ENCODE assay signal across 15 cellular contexts in the genomic region with DNA sequence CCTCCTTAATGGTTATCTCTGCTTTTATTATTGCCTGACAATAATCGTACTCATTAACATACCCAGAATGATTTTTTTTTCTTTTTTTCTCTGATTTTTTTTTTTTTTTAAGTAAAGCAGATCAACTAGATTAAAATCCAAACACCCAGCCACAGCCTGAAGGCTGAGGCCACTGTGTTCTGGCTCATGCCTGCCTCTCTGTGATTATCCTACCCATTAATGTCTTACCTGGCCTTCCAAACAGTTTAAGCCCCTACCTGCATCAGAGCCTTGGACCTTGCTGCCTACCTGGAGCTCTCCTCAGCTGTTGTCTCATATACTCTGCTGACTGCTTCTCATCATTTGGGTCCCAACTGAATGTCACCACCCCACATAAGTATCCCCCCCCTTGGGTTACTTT. TPM values are rescaled to one million over a fixed set of nuclear protein-coding genes. Genes with fewer than 3 reads are reported as not detected.
A peak's percentile ranks its signal among the peaks of the same experiment; 100 is the strongest.
DNase-seq lines count a peak whose midpoint lies in the region; ATAC-seq and TF ChIP-seq lines count a peak whose summit lies in the region.
"Had no signal": no experiment of that assay in that cellular context is flagged by ENCODE, and none has a peak within 500 bp of the region (broad histone marks: within the 10 kb centered on the region; RNA-seq: fewer than 3 reads in every experiment).

No MANE protein-coding gene starts in this region.

- H3K56ac ChIP-seq in IMR-90 (ENCODE audit: extremely low read depth, insufficient read depth, low read length), result peak overlapping the region; percentile 13; the same call in 1 of the 2 replicates

- BruUV-seq in IMR-90 (replicated peaks; lab: Mats Ljungman, UMichigan), result no TSS peak

- H3K36me3 ChIP-seq in IMR-90 (ENCODE audit: control insufficient read depth, insufficient read depth, low read length), result no peaks in the 10 kb centered on the region
- H3K36me3 ChIP-seq in osteoblast (ENCODE audit: insufficient read depth, low read length), result no peaks in the 10 kb centered on the region
- H3K36me3 ChIP-seq in upper lobe of left lung, result no peaks in the 10 kb centered on the region
- H3K36me3 ChIP-seq in esophagus squamous epithelium, result no peaks in the 10 kb centered on the region
- H3K36me3 ChIP-seq: BLaER1, brain microvascular endothelial cell, HAP-1 had no signal

- peak overlapping the region; percentile 93; the same call in 1 of the 2 replicates for H2BK120ac ChIP-seq in IMR-90 (ENCODE audit: low read depth, low read length)

- peak overlapping the region; percentile 85 for H3K18ac ChIP-seq in IMR-90 (ENCODE audit: low read depth, low read length)

- peak; percentile 30 for ATAC-seq in IMR-90 (ENCODE audit: low read depth)
- peak; percentile 10 to 35 for ATAC-seq in upper lobe of left lung (ENCODE audit: low FRiP score in 2 of 2)
- ATAC-seq in GM19397 (IDR thresholded peaks at IDR 0.05; ENCODE audit: unreplicated experiment), result no peak
- ATAC-seq: stimulated activated naive CD8-positive, alpha-beta T cell treated with anti-CD3 and anti-CD28 coated beads, Interleukin-15, Interleukin-2, amounts not matched to agents 100 U/mL and 50 U/mL, for 24 hours had no signal

- H3K9me3 ChIP-seq in IMR-90 (ENCODE audit: control insufficient read depth, insufficient read depth, low read length), result no peaks in the 10 kb centered on the region
- H3K9me3 ChIP-seq in osteoblast (ENCODE audit: low read depth, low read length), result no peaks in the 10 kb centered on the region
- H3K9me3 ChIP-seq in upper lobe of left lung, result no peaks in the 10 kb centered on the region
- no peaks in the 10 kb centered on the region for H3K9me3 ChIP-seq in esophagus squamous epithelium
- H3K9me3 ChIP-seq: BLaER1, HAP-1 had no signal

- H4K20me1 ChIP-seq in IMR-90 (ENCODE audit: insufficient read depth, low read length) (no peaks in the 10 kb centered on the region), osteoblast (ENCODE audit: insufficient read depth, low read length) (no peaks in the 10 kb centered on the region)
- H4K20me1 ChIP-seq: BLaER1 had no signal

- intact Hi-C loops in IMR-90 (cut with micrococcal nuclease) (no loop called here), esophagus squamous epithelium (cut with DNase I) (no loop called here)

- TF ChIP-seq RAD21 in IMR-90 (IDR thresholded peaks at IDR 0.05; ENCODE audit: low read length), result no peak

- WGBS in IMR-90 (ENCODE audit: extremely low coverage in 2 of 2, insufficient read length in 1 of 2), 2 experiments, result no CpG with 5 or more reads among the region's 1 CpG
- 33 to 35% methylated on average over 1 of the region's 1 CpG for WGBS in upper lobe of left lung, 2 donors
- 57 to 71% methylated on average over 1 of the region's 1 CpG for WGBS in esophagus squamous epithelium, 2 donors

- POLR2A ChIA-PET in IMR-90 (lab: Charles Lee; ENCODE audit: unreplicated experiment), result no interaction called here

- peak overlapping the region; percentile 69 for H3K9ac ChIP-seq in IMR-90 (ENCODE audit: low read depth, low read length)
- H3K9ac ChIP-seq: BLaER1 had no signal

- TF ChIP-seq EP300 in upper lobe of left lung (IDR thresholded peaks at IDR 0.05), result no peak

- no peak overlapping the region for H2AK9ac ChIP-seq in IMR-90 (replicated peaks; ENCODE audit: low read depth, low read length, poor library complexity)

- H2AFZ ChIP-seq in IMR-90 (replicated peaks; ENCODE audit: low read length, poor library complexity) (peak overlapping the region; percentile 71), osteoblast (ENCODE audit: low read length) (peak overlapping the region; percentile 57)

- TF ChIP-seq POLR2A in IMR-90 (IDR thresholded peaks at IDR 0.05; ENCODE audit: low read depth, low read length) (no peak), upper lobe of left lung (IDR thresholded peaks at IDR 0.05) (no peak), esophagus squamous epithelium (IDR thresholded peaks at IDR 0.05) (no peak)

- H3K14ac ChIP-seq in IMR-90 (replicated peaks; ENCODE audit: low read depth, low read length), result peak overlapping the region; percentile 81; the same call in 1 of the 2 replicates

- peak overlapping the region; percentile 40; the same call in 1 of the 2 replicates for H3K4me2 ChIP-seq in IMR-90 (ENCODE audit: low read depth, low read length)
- peak overlapping the region; percentile 31 for H3K4me2 ChIP-seq in osteoblast (ENCODE audit: insufficient read depth, low read length)
- H3K4me2 ChIP-seq: BLaER1 had no signal

- H3K4me3 ChIP-seq in IMR-90 (ENCODE audit: insufficient read depth, low read depth, low read length) (no peak overlapping the region), coronary artery (no peak overlapping the region), osteoblast (ENCODE audit: insufficient read depth, low read length) (no peak overlapping the region), upper lobe of left lung (no peak overlapping the region), esophagus squamous epithelium (no peak overlapping the region)
- H3K4me3 ChIP-seq: BLaER1, HAP-1 had no signal

- H3K79me1 ChIP-seq in IMR-90 (ENCODE audit: low read depth in 1 of 2, low read length in 2 of 2), result no peaks in the 10 kb centered on the region

- dilution Hi-C loops in IMR-90 (cut with HindIII; ENCODE audit: low sequenced_read_pairs, unreplicated experiment), result no loop called here

- H4K5ac ChIP-seq in IMR-90 (ENCODE audit: low read depth, low read length), result peak overlapping the region; percentile 88

- H3K27me3 ChIP-seq in IMR-90 (ENCODE audit: control insufficient read depth, insufficient read depth, low read length) (no peaks in the 10 kb centered on the region), osteoblast (ENCODE audit: insufficient read depth, low read length) (no peaks in the 10 kb centered on the region), upper lobe of left lung (no peaks in the 10 kb centered on the region), esophagus squamous epithelium (no peaks in the 10 kb centered on the region)
- H3K27me3 ChIP-seq: BLaER1, brain microvascular endothelial cell had no signal

- peak overlapping the region; percentile 73; the same call in 1 of the 2 replicates for H3K23ac ChIP-seq in IMR-90 (ENCODE audit: low read depth, low read length)

- peak overlapping the region; percentile 46 to 80; a peak in 3 of 4 replicates for H4K8ac ChIP-seq in IMR-90 (ENCODE audit: low read depth in 2 of 2, low read length in 2 of 2)

- peak overlapping the region; percentile 94 for H3K27ac ChIP-seq in IMR-90 (ENCODE audit: insufficient read depth, low read length)
- peak overlapping the region; percentile 80 to 81 for H3K27ac ChIP-seq in coronary artery
- peak overlapping the region; percentile 80 for H3K27ac ChIP-seq in osteoblast (ENCODE audit: low read depth, low read length)
- H3K27ac ChIP-seq in upper lobe of left lung, result peak overlapping the region; percentile 39 to 78 (median 57)
- peak overlapping the region in 1 of 4 donors; percentile 19 for H3K27ac ChIP-seq in esophagus squamous epithelium
- H3K27ac ChIP-seq: BLaER1, brain microvascular endothelial cell had no signal

- DNase-seq in IMR-90 (no peak), coronary artery (ENCODE audit: low spot score) (no peak), osteoblast (ENCODE audit: insufficient read length, low spot score, missing footprints) (no peak), upper lobe of left lung (no peak), esophagus squamous epithelium (lab: John Stamatoyannopoulos, UW) (no peak), NCI-H510A (lab: John Stamatoyannopoulos, UW) (no peak)
- DNase-seq: activated CD4-positive, alpha-beta T cell treated with anti-CD3 and anti-CD28 coated beads for 1 hour; hypothalamus; NCI-H187; posterior cingulate gyrus; stimulated activated naive CD8-positive, alpha-beta T cell treated with anti-CD3 and anti-CD28 coated beads, Interleukin-15, Interleukin-2, amounts not matched to agents 100 U/mL and 50 U/mL, for 24 hours had no signal

- CTCF ChIA-PET in IMR-90 (lab: Yijun Ruan, JAX), result interaction anchor here (0.6 kb wide), 2 partner anchors 22 to 61 kb away, joined by 3 read pairs; no protein-coding TSS in a partner anchor

- peak overlapping the region; percentile 64; the same call in 1 of the 2 replicates for H4K91ac ChIP-seq in IMR-90 (ENCODE audit: insufficient read depth, low read depth, low read length)

- peak overlapping the region; percentile 96 for H2AK5ac ChIP-seq in IMR-90 (ENCODE audit: low read depth, low read length)

- H2BK5ac ChIP-seq in IMR-90 (ENCODE audit: low read depth, low read length, poor library complexity, severe bottlenecking), result peak overlapping the region; percentile 69

- in situ Hi-C loops in IMR-90 (cut with MboI; ENCODE audit: low sequenced_read_pairs), result no loop called here

- peak overlapping the region; percentile 93; the same call in 2 of the 3 replicates for H2BK15ac ChIP-seq in IMR-90 (ENCODE audit: low read depth, low read length)

- peaks cover 12% of the 10 kb centered on the region for H3K9me1 ChIP-seq in IMR-90 (ENCODE audit: insufficient read depth, low read length)

- H3K79me2 ChIP-seq in osteoblast (ENCODE audit: insufficient read depth, low read length), result no peaks in the 10 kb centered on the region

- H3K4me1 ChIP-seq in IMR-90 (ENCODE audit: control insufficient read depth, insufficient read depth, low read length) (peaks cover 13% of the 10 kb centered on the region), osteoblast (ENCODE audit: insufficient read depth, low read length) (peaks cover 33% of the 10 kb centered on the region), upper lobe of left lung (peaks cover 23 to 46% (median 32%) of the 10 kb centered on the region in 4 donors), esophagus squamous epithelium (peaks cover 0 to 5% (median 4%) of the 10 kb centered on the region in 3 donors)

- H3K4ac ChIP-seq in IMR-90 (ENCODE audit: low read depth, low read length), result peak overlapping the region; percentile 77

- peak overlapping the region; percentile 93 for H2BK20ac ChIP-seq in IMR-90 (ENCODE audit: low read depth, low read length)

- TF ChIP-seq CTCF in IMR-90 (conservative IDR thresholded peaks at IDR 0.05; ENCODE audit: low read depth, low read length), result no peak
- no peak for TF ChIP-seq CTCF in coronary artery (IDR thresholded peaks at IDR 0.05)
- no peak for TF ChIP-seq CTCF in osteoblast (IDR thresholded peaks at IDR 0.05; ENCODE audit: extremely low read depth, low read depth, low read length)
- no peak for TF ChIP-seq CTCF in upper lobe of left lung (IDR thresholded peaks at IDR 0.05)
- TF ChIP-seq CTCF in esophagus squamous epithelium (IDR thresholded peaks at IDR 0.05), result no peak

RNA-seq across cellular contexts. Expression of gene TMED10, which starts 6.8 kb away (rescaled TPM):
- total RNA-seq in IMR-90 (2012; rRNA removed), result 327 and 441 TPM in 2 replicates
- 244 and 254 TPM in 2 replicates for polyA plus RNA-seq in IMR-90 (2012; rRNA removed)
- 142 and 290 TPM in 2 replicates for polyA plus RNA-seq in IMR-90 (2012; cell fraction: cytosol; rRNA removed)
- 69.6 and 90.7 TPM in 2 replicates for polyA plus RNA-seq in IMR-90 (2012; cell fraction: nucleus; rRNA removed; ENCODE audit: low replicate concordance)
- total RNA-seq in osteoblast, result 306 and 314 TPM in 2 replicates
- 100 to 1,000 TPM in 4 of 6 donors, 10 to 100 TPM in 2; 72.3 to 314 (median 186) TPM for total RNA-seq in upper lobe of left lung
- total RNA-seq in esophagus squamous epithelium, result 100 to 1,000 TPM; 174 to 267 (median 206) TPM

RNA-seq across cellular contexts. Expression of gene NEK9, which starts 56.4 kb away (rescaled TPM):
- total RNA-seq in IMR-90 (2012; rRNA removed), result 22.9 and 31.4 TPM in 2 replicates
- polyA plus RNA-seq in IMR-90 (2012; rRNA removed), result 18.8 and 23.2 TPM in 2 replicates
- 13.8 and 26.9 TPM in 2 replicates for polyA plus RNA-seq in IMR-90 (2012; cell fraction: cytosol; rRNA removed)
- polyA plus RNA-seq in IMR-90 (2012; cell fraction: nucleus; rRNA removed; ENCODE audit: low replicate concordance), result 42.3 and 45.3 TPM in 2 replicates
- total RNA-seq in osteoblast, result 42.7 and 44.5 TPM in 2 replicates
- 10 to 100 TPM; 37.5 to 96.4 (median 78.9) TPM for total RNA-seq in upper lobe of left lung
- 10 to 100 TPM; 16.6 to 37.2 (median 17.8) TPM for total RNA-seq in esophagus squamous epithelium
